In the genomic region with DNA sequence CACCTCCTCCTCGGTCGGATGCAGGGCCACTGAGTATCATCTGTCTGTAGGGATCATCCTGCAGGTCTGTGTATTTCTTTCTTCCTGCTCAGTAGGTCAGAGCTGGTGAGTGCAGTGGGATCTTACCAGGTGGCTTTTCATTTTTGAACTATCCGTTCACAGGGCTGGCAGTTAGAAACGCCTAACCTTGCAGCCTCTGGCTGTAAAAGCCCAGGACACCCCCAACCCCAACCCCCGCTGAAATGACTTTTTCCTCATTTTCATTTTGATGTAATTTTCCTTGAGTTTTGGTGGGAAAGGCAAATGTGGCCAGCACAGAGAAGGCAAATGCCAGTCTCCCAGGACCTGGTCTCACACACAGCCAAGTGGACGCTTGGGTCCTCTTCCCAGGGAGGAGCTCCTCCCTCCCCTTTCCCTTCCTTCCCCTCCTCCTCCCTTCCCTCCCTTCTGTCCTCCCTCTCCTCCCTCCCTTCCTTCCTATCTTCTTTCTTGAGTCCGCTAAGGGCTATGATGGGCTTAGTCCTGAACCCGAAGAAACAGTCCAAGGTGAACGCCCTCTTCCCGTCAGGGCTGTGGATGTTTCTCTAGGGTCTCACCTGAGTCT, we compare ENCODE assay signal across 14 cellular contexts. TPM values are rescaled to one million over a fixed set of nuclear protein-coding genes. Genes with fewer than 3 reads are reported as not detected.
A peak's percentile ranks its signal among the peaks of the same experiment; 100 is the strongest.
DNase-seq lines count a peak whose midpoint lies in the region; ATAC-seq, FAIRE-seq and TF ChIP-seq lines count a peak whose summit lies in the region.
"Had no signal": no experiment of that assay in that cellular context is flagged by ENCODE, and none has a peak within 500 bp of the region (broad histone marks: within the 10 kb centered on the region; RNA-seq: fewer than 3 reads in every experiment).

No MANE protein-coding gene starts in this region.

- peaks cover 2% of the 10 kb centered on the region for H3K27me3 Mint-ChIP-seq in neural progenitor cell (ENCODE audit: insufficient read depth, low read depth)
- H3K27me3 Mint-ChIP-seq in CD8-positive, alpha-beta memory T cell: peaks cover 0 to 1% of the 10 kb centered on the region in 2 donors
- H3K27me3 Mint-ChIP-seq: CD4-positive, alpha-beta memory T cell had no signal

- no peak for TF ChIP-seq POLR2A in K562 (conservative IDR thresholded peaks at IDR 0.05)
- no peak for TF ChIP-seq POLR2A in sigmoid colon (IDR thresholded peaks at IDR 0.05)

- no peak for TF ChIP-seq RAD21 in K562 (CRISPR knock-in tag; conservative IDR thresholded peaks at IDR 0.05 in 1 of 2, IDR thresholded peaks at IDR 0.05 in 1 of 2)

- TF ChIP-seq CTCF in HEK293 (tag by site-specific recombination; IDR thresholded peaks at IDR 0.05): no peak
- TF ChIP-seq CTCF in K562 (IDR thresholded peaks at IDR 0.05 in 2 of 3, conservative IDR thresholded peaks at IDR 0.05 in 1 of 3; ENCODE audit: insufficient read depth in 2 of 3, low read depth in 1 of 3, low read length in 3 of 3): no peak
- no peak for TF ChIP-seq CTCF in neural progenitor cell (IDR thresholded peaks at IDR 0.05)
- no peak for TF ChIP-seq CTCF in sigmoid colon (IDR thresholded peaks at IDR 0.05)

- TF ChIP-seq EP300 in K562 (IDR thresholded peaks at IDR 0.05; ENCODE audit: low read length) (no peak), sigmoid colon (IDR thresholded peaks at IDR 0.05) (no peak)

- no peak overlapping the region for H3K4me3 Mint-ChIP-seq in neural progenitor cell
- H3K4me3 Mint-ChIP-seq in CD8-positive, alpha-beta memory T cell: no peak overlapping the region
- H3K4me3 Mint-ChIP-seq: CD4-positive, alpha-beta memory T cell had no signal

- intact Hi-C loops in K562 (cut with micrococcal nuclease) (no loop called here), sigmoid colon (cut with DNase I) (no loop called here)

- H4K20me1 ChIP-seq in K562 (replicated peaks; ENCODE audit: control insufficient read depth, insufficient read depth, low read length): no peaks in the 10 kb centered on the region
- no peaks in the 10 kb centered on the region for H4K20me1 ChIP-seq in neural progenitor cell (ENCODE audit: low read depth)

- no peaks in the 10 kb centered on the region for H3K4me1 ChIP-seq in HEK293 (ENCODE audit: control insufficient read depth, insufficient read depth, low read length)
- H3K4me1 ChIP-seq in K562 (replicated peaks in 1 of 2; ENCODE audit: control insufficient read depth in 2 of 2, insufficient read depth in 2 of 2, low read length in 2 of 2): 0 out of 5 replicates have a peak, but pooled peaks cover 0 to 2% of the 10 kb centered on the region in 2 experiments
- H3K4me1 ChIP-seq in neural progenitor cell: peaks cover 21% of the 10 kb centered on the region
- H3K4me1 ChIP-seq in sigmoid colon: no peaks in the 10 kb centered on the region
- peaks cover 3% of the 10 kb centered on the region for H3K4me1 ChIP-seq in CD8-positive, alpha-beta memory T cell (ENCODE audit: insufficient read depth, low read length)
- H3K4me1 ChIP-seq: A549, BE2C had no signal

- H3K36me3 Mint-ChIP-seq in neural progenitor cell: peaks cover 8% of the 10 kb centered on the region
- peaks cover 0 to 25% (median 3%) of the 10 kb centered on the region in 3 donors for H3K36me3 Mint-ChIP-seq in CD8-positive, alpha-beta memory T cell

- no peak overlapping the region for H3K9ac ChIP-seq in K562 (ENCODE audit: insufficient read depth in 1 of 2, low read depth in 2 of 2, low read length in 2 of 2)
- no peak overlapping the region for H3K9ac ChIP-seq in neural progenitor cell

- FAIRE-seq in K562 (lab: Jason Lieb, UNC): no peak
- FAIRE-seq: A549, H54, HTR-8/SVneo had no signal

- H3K4me3 ChIP-seq in HEK293 (ENCODE audit: low read depth, low read length) (no peak overlapping the region), K562 (no peak overlapping the region), neural progenitor cell (no peak overlapping the region), sigmoid colon (no peak overlapping the region)
- no peak overlapping the region for H3K4me3 ChIP-seq in CD8-positive, alpha-beta memory T cell (ENCODE audit: low read length)
- H3K4me3 ChIP-seq: A549 had no signal

- in situ Hi-C loops in K562 (cut with MboI): no loop called here

- H3K79me2 ChIP-seq in K562 (ENCODE audit: control insufficient read depth, insufficient read depth, low read length) (no peaks in the 10 kb centered on the region), neural progenitor cell (ENCODE audit: low read depth) (no peaks in the 10 kb centered on the region)

- no peak for ATAC-seq in K562
- ATAC-seq: A549 had no signal

- H3K9me1 ChIP-seq in K562 (ENCODE audit: control insufficient read depth, insufficient read depth, low read length): no peaks in the 10 kb centered on the region

- no peaks in the 10 kb centered on the region; a peak in 1 of 5 replicates for H3K27me3 ChIP-seq in K562 (ENCODE audit: control insufficient read depth in 2 of 2, insufficient read depth in 2 of 2, low read length in 2 of 2)
- H3K27me3 ChIP-seq in neural progenitor cell: no peaks in the 10 kb centered on the region
- no peaks in the 10 kb centered on the region for H3K27me3 ChIP-seq in sigmoid colon
- H3K27me3 ChIP-seq in CD8-positive, alpha-beta memory T cell (ENCODE audit: insufficient read depth, low read length, poor library complexity, severe bottlenecking): no peaks in the 10 kb centered on the region
- H3K27me3 ChIP-seq: BE2C had no signal

- no peak overlapping the region for H3K4me2 ChIP-seq in K562 (ENCODE audit: insufficient read depth, low read length)
- no peak overlapping the region for H3K4me2 ChIP-seq in neural progenitor cell
- H3K4me2 ChIP-seq: A549 had no signal

- peaks cover 0 to 46% of the 10 kb centered on the region in 2 experiments; a peak in 1 of 3 replicates for H3K36me3 ChIP-seq in HEK293 (ENCODE audit: control insufficient read depth in 2 of 2, insufficient read depth in 1 of 2, low read length in 2 of 2)
- peaks cover 28% of the 10 kb centered on the region; the same call in 2 of the 3 replicates for H3K36me3 ChIP-seq in K562 (ENCODE audit: control insufficient read depth, insufficient read depth, low read length)
- no peaks in the 10 kb centered on the region for H3K36me3 ChIP-seq in neural progenitor cell
- peaks cover 0 to 41% (median 9%) of the 10 kb centered on the region in 4 donors for H3K36me3 ChIP-seq in sigmoid colon
- H3K36me3 ChIP-seq in CD8-positive, alpha-beta memory T cell (ENCODE audit: insufficient read depth, low read length): no peaks in the 10 kb centered on the region

- WGBS in K562 (ENCODE audit: insufficient coverage, low coverage, missing lambda C conversion rate): 62% methylated on average over 9 of the region's 10 CpGs
- WGBS in sigmoid colon, 2 donors: 81 to 86% methylated on average over 10 of the region's 10 CpGs

- H3K9me3 ChIP-seq in HEK293 (ENCODE audit: control insufficient read depth, insufficient read depth, low read depth, low read length): no peaks in the 10 kb centered on the region
- H3K9me3 ChIP-seq in K562 (replicated peaks; ENCODE audit: control insufficient read depth, insufficient read depth, low read depth, low read length): no peaks in the 10 kb centered on the region
- H3K9me3 ChIP-seq in neural progenitor cell (ENCODE audit: low read depth): no peaks in the 10 kb centered on the region
- no peaks in the 10 kb centered on the region for H3K9me3 ChIP-seq in sigmoid colon
- no peaks in the 10 kb centered on the region for H3K9me3 ChIP-seq in CD8-positive, alpha-beta memory T cell (ENCODE audit: low read length)
- H3K9me3 ChIP-seq: A549, BE2C had no signal

- H3K27ac Mint-ChIP-seq in neural progenitor cell: peak overlapping the region; percentile 88
- no peak overlapping the region for H3K27ac Mint-ChIP-seq in CD8-positive, alpha-beta memory T cell

- CTCF ChIA-PET in HEK293 (lab: Yijun Ruan, JAX) (interaction anchor here (0.7 kb wide), 1 partner anchor 738 kb away, joined by 4 read pairs; no protein-coding TSS in a partner anchor), K562 (lab: Yijun Ruan, JAX; ENCODE audit: low intra/inter-chr PET ratio) (no interaction called here)
- CTCF ChIA-PET in CD8-positive, alpha-beta memory T cell (lab: Charles Lee): interaction anchor here (1.6 kb wide), 1 partner anchor 13 kb away, joined by 7 read pairs; no protein-coding TSS in a partner anchor

- H2AFZ ChIP-seq in K562 (ENCODE audit: low read depth, low read length) (no peak overlapping the region), neural progenitor cell (replicated peaks) (no peak overlapping the region)

- peaks cover 2% of the 10 kb centered on the region for H3K4me1 Mint-ChIP-seq in neural progenitor cell
- peaks cover 2 to 6% (median 4%) of the 10 kb centered on the region in 3 donors for H3K4me1 Mint-ChIP-seq in CD8-positive, alpha-beta memory T cell

- DNase-seq in K562 (ENCODE audit: extremely low read depth in 1 of 4, low spot score in 3 of 4) (no peak), neural progenitor cell (ENCODE audit: low spot score) (no peak), sigmoid colon (no peak), cerebellum (ENCODE audit: low spot score) (no peak)
- no peak for DNase-seq in CD8-positive, alpha-beta memory T cell
- DNase-seq: BE2C; CD4-positive, alpha-beta memory T cell; DMS53; GF-D8 had no signal

- no peaks in the 10 kb centered on the region for H3K9me3 Mint-ChIP-seq in neural progenitor cell
- no peaks in the 10 kb centered on the region for H3K9me3 Mint-ChIP-seq in CD8-positive, alpha-beta memory T cell
- H3K9me3 Mint-ChIP-seq: CD4-positive, alpha-beta memory T cell had no signal

- BruUV-seq in K562 (replicated peaks; lab: Mats Ljungman, UMichigan): no TSS peak

- H3K27ac ChIP-seq in HEK293 (ENCODE audit: extremely low read depth, low read depth, low read length): no peak overlapping the region
- no peak overlapping the region for H3K27ac ChIP-seq in K562 (ENCODE audit: extremely low read depth, low read depth, low read length)
- no peak overlapping the region for H3K27ac ChIP-seq in neural progenitor cell
- H3K27ac ChIP-seq in sigmoid colon: no peak overlapping the region
- H3K27ac ChIP-seq in CD8-positive, alpha-beta memory T cell (ENCODE audit: low read depth, low read length): no peak overlapping the region
- H3K27ac ChIP-seq: A549, C4-2B had no signal

- peaks cover 12% of the 10 kb centered on the region for H3F3A ChIP-seq in neural progenitor cell (ENCODE audit: low read depth)

- POLR2A ChIA-PET in HEK293 (lab: Yijun Ruan, JAX): no interaction called here
- POLR2A ChIA-PET in K562 (lab: Yijun Ruan, JAX): interaction anchor here (1.4 to 1.5 kb wide), 2 partner anchors 10 to 12 kb away, joined by 3 to 4 read pairs; no protein-coding TSS in a partner anchor
- POLR2A ChIA-PET in CD8-positive, alpha-beta memory T cell (lab: Charles Lee): interaction anchor here (0.6 kb wide), 1 partner anchor 14 kb away, joined by 4 read pairs; no protein-coding TSS in a partner anchor

RNA-seq across cellular contexts. Expression of a gene that starts 36.0 kb away (rescaled TPM):
- 22.9 and 46.7 TPM in 2 replicates for total RNA-seq in K562 (2011; cell fraction: chromatin; rRNA removed; ENCODE audit: low replicate concordance)
- 19.5 and 19.6 TPM in 2 replicates for total RNA-seq in K562 (2011; cell fraction: nucleolus; rRNA removed)
- 38.3 and 79.8 TPM in 2 replicates for total RNA-seq in K562 (2011; cell fraction: nucleoplasm; rRNA removed)
- 10.1 and 16.3 TPM in 2 replicates for total RNA-seq in K562 (2014; rRNA removed)
- total RNA-seq in K562 (2014; rRNA removed; fragmentation: Illumina TruSeq; extraction: Trizol): 14.2 and 15.4 TPM in 2 replicates
- total RNA-seq in K562 (2015; rRNA removed; fragmentation: Illumina TruSeq; extraction: Trizol): 9.0 and 9.5 TPM in 2 replicates
- 17.0 and 18.2 TPM in 2 replicates for total RNA-seq in K562 (2021)
- polyA plus RNA-seq in K562 (2011; rRNA removed): 13.1 and 16.5 TPM in 2 replicates
- 3.9 and 6.4 TPM in 2 replicates for polyA plus RNA-seq in K562 (2011; cell fraction: cytosol; rRNA removed)
- polyA plus RNA-seq in K562 (2011; cell fraction: nucleus; rRNA removed): 5.9 and 7.9 TPM in 2 replicates
- polyA plus RNA-seq in K562 (2012): 10.4 and 13.3 TPM in 2 replicates
- 10.7 and 11.4 TPM in 2 replicates for polyA plus RNA-seq in K562 (2014; fragmentation: Illumina TruSeq; extraction: Trizol)
- polyA plus RNA-seq in K562 (2014; fragmentation: Nextera tagmentation; extraction: Ambion mirVana): 10 to 100 TPM; 24.3 to 35.3 TPM
- 20.9 and 23.8 TPM in 2 replicates for polyA plus RNA-seq in K562 (2014; rRNA removed)
- polyA minus RNA-seq in K562 (2011; rRNA and poly(A)+ RNA removed): 6.4 and 7.7 TPM in 2 replicates
- 1.6 and 2.5 TPM in 2 replicates for polyA minus RNA-seq in K562 (2011; cell fraction: cytosol; rRNA and poly(A)+ RNA removed)
- 7.5 and 10.7 TPM in 2 replicates for polyA minus RNA-seq in K562 (2011; cell fraction: nucleus; rRNA and poly(A)+ RNA removed)
- 8.8 and 9.9 TPM in 2 replicates for total RNA-seq in neural progenitor cell (ENCODE audit: low replicate concordance)
- total RNA-seq in sigmoid colon: 10 to 100 TPM in 1 of 4 donors, 1 to 10 TPM in 3; 6.1 to 10.0 (median 7.7) TPM
- 1 to 10 TPM; 1.8 to 6.9 (median 3.5) TPM for polyA plus RNA-seq in sigmoid colon
- total RNA-seq in CD8-positive, alpha-beta memory T cell: 10 to 100 TPM; 11.0 to 11.9 TPM
- 12.1 TPM for polyA plus RNA-seq in CD8-positive, alpha-beta memory T cell
- 12.5 TPM for total RNA-seq in cerebellum
